11 cellular contexts compared by ENCODE assay signal in genomic region chr9:110555971-110556370, GRCh38. TPM values are rescaled to one million over a fixed set of nuclear protein-coding genes. Genes with fewer than 3 reads are reported as not detected.
A peak's percentile ranks its signal among the peaks of the same experiment; 100 is the strongest.
DNase-seq lines count a peak whose midpoint lies in the region; ATAC-seq and TF ChIP-seq lines count a peak whose summit lies in the region.
"Had no signal": no experiment of that assay in that cellular context is flagged by ENCODE, and none has a peak within 500 bp of the region (broad histone marks: within the 10 kb centered on the region; RNA-seq: fewer than 3 reads in every experiment).

No MANE protein-coding gene starts in this region.

- peak; percentile 92 for ATAC-seq in Right ventricle myocardium superior (ENCODE audit: poor library complexity)
- peak; percentile 40 to 83 (median 68) for ATAC-seq in psoas muscle
- ATAC-seq in GM19035 (IDR thresholded peaks at IDR 0.05; ENCODE audit: unreplicated experiment): no peak
- ATAC-seq in effector memory CD8-positive, alpha-beta T cell (replicated peaks): no peak
- ATAC-seq: HCT116 had no signal

- H3K9me3 ChIP-seq in ascending aorta (no peaks in the 10 kb centered on the region), psoas muscle (no peaks in the 10 kb centered on the region)

- H3K36me3 Mint-ChIP-seq in effector memory CD8-positive, alpha-beta T cell (ENCODE audit: insufficient read depth): no peaks in the 10 kb centered on the region

- no peak overlapping the region for H3K27ac Mint-ChIP-seq in effector memory CD8-positive, alpha-beta T cell

- H3K4me3 Mint-ChIP-seq in effector memory CD8-positive, alpha-beta T cell: no peak overlapping the region

- WGBS in psoas muscle, 3 donors: 2 to 10% (median 3%) methylated on average over 3 of the region's 3 CpGs

- TF ChIP-seq CTCF in ascending aorta (IDR thresholded peaks at IDR 0.05) (no peak), psoas muscle (IDR thresholded peaks at IDR 0.05) (no peak)

- H3K27me3 ChIP-seq in ascending aorta: no peaks in the 10 kb centered on the region
- H3K27me3 ChIP-seq in psoas muscle (ENCODE audit: insufficient read depth in 3 of 3, low read length in 2 of 3): no peaks in the 10 kb centered on the region

- peaks cover 4 to 8% of the 10 kb centered on the region in 2 donors for H3K9me3 Mint-ChIP-seq in effector memory CD8-positive, alpha-beta T cell

- peak; percentile 81 for DNase-seq in AG20443 (ENCODE audit: low spot score)
- peak in 1 of 2 donors; percentile 84 for DNase-seq in ascending aorta (ENCODE audit: low spot score in 2 of 2)
- peak; percentile 71 for DNase-seq in Right ventricle myocardium superior
- peak; percentile 61 to 73 for DNase-seq in psoas muscle
- DNase-seq in NCI-H524 treated with DMSO at 0.1 percent for 48 hours (lab: John Stamatoyannopoulos, UW): no peak
- no peak for DNase-seq in effector memory CD8-positive, alpha-beta T cell
- DNase-seq in nucleus accumbens (lab: John Stamatoyannopoulos, UW): no peak
- DNase-seq: stimulated activated naive CD4-positive, alpha-beta T cell treated with Interleukin-2 at 50 U/mL for 16 hours had no signal

- no peaks in the 10 kb centered on the region for H3K27me3 Mint-ChIP-seq in effector memory CD8-positive, alpha-beta T cell

- H3K4me1 ChIP-seq in ascending aorta (peaks cover 4 to 27% of the 10 kb centered on the region in 2 donors), psoas muscle (no peaks in the 10 kb centered on the region)

- H3K4me3 ChIP-seq in ascending aorta (peak overlapping the region in 1 of 2 donors; percentile 29), psoas muscle (no peak overlapping the region)

- H3K36me3 ChIP-seq in ascending aorta (no peaks in the 10 kb centered on the region), psoas muscle (ENCODE audit: insufficient read depth in 1 of 2, low read depth in 1 of 2) (no peaks in the 10 kb centered on the region)

- H3K27ac ChIP-seq in ascending aorta (peak overlapping the region; percentile 58 to 69), psoas muscle (no peak overlapping the region)

- intact Hi-C loops in ascending aorta (cut with DNase I): loop anchor here (2.0 kb wide), 1 partner anchor 23 kb away; the partner anchor contains the start of gene SVEP1
- intact Hi-C loops in Right ventricle myocardium superior (cut with DNase I): no loop called here
- intact Hi-C loops in psoas muscle (cut with DNase I): no loop called here

- H3K4me1 Mint-ChIP-seq in effector memory CD8-positive, alpha-beta T cell (ENCODE audit: low read depth in 2 of 2): no peaks in the 10 kb centered on the region

RNA-seq across cellular contexts. Expression of gene SVEP1, which starts 23.6 kb away (rescaled TPM):
- 41.8 TPM for total RNA-seq in ascending aorta
- total RNA-seq in Right ventricle myocardium superior: 6.8 TPM
- total RNA-seq in psoas muscle: 10 to 100 TPM in 3 of 4 donors, 1 to 10 TPM in 1; 5.5 to 16.3 (median 13.5) TPM
- polyA plus RNA-seq in psoas muscle: 1 to 10 TPM in 2 of 3 donors, under 1 TPM in 1; 0.78 to 1.9 (median 1.0) TPM
- total RNA-seq: activated CD8-positive, alpha-beta memory T cell treated with anti-CD3 and anti-CD28 coated beads for 36 hours had no signal

Comparison
In these comparisons a context has a peak if more than half of its experiments do, and no peak if none do; other contexts are left out.
1. DNase-seq: peak in AG20443 (single experiment), Right ventricle myocardium superior (single experiment) and psoas muscle (2 of 2); none in NCI-H524 treated with DMSO at 0.1 percent for 48 hours (single experiment), effector memory CD8-positive, alpha-beta T cell (0 of 3) and nucleus accumbens (0 of 56).
2. ATAC-seq: peak in Right ventricle myocardium superior (single experiment) and psoas muscle (4 of 4); none in GM19035 (single experiment) and effector memory CD8-positive, alpha-beta T cell (single experiment).